ENCODE assay signal across 22 cellular contexts in the genomic region with DNA sequence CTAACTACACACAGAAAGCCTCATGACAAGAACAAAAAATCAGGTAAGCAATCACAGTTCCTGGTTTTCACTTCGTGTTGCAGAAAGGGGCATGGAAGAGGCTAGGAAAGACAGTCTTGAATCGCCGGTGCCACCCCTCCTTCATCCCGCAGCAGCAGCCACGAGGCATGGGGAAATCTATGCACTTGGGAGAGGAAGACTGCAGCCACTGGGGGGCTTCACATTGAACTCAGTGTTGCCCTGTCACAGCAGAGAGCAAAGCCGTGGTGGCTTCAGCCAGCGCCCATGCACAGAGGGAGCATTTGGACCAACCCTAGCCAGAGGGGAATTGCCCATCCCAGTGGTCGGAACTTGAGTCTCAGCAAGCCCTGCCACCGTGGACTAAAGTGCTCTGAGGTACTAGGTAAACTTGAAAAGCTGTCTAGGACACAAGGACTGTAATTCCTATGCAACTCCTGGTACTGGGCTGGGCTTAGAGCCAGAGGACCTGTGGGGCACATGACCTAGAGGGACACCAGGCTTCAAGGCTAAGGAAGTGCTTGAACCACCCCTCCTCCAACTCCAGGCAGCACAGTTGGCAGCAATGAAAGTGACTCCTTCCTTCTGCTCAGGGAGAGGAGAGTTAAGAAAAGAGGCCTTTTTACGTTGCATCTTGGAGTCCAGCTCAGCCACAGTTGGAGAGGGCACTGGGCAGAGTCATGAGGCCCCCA. TPM values are rescaled to one million over a fixed set of nuclear protein-coding genes. Genes with fewer than 3 reads are reported as not detected.
DNase-seq lines count a peak whose midpoint lies in the region; ATAC-seq, FAIRE-seq and TF ChIP-seq lines count a peak whose summit lies in the region.
"Had no signal": no experiment of that assay in that cellular context is flagged by ENCODE, and none has a peak within 500 bp of the region (broad histone marks: within the 10 kb centered on the region; RNA-seq: fewer than 3 reads in every experiment).

No MANE protein-coding gene starts in this region.

- no peak overlapping the region for H4K5ac ChIP-seq in H1 (ENCODE audit: insufficient read length, low read depth, low read length)

- H2BK12ac ChIP-seq in H1 (ENCODE audit: low read depth, low read length) (no peak overlapping the region), neuronal stem cell (ENCODE audit: low read length) (no peak overlapping the region)

- CTCF ChIA-PET in H1 (lab: Charles Lee; ENCODE audit: partially characterized antibody), result no interaction called here

- POLR2A ChIA-PET in H1 (lab: Charles Lee; ENCODE audit: partially characterized antibody), result no interaction called here

- no peak overlapping the region for H2BK15ac ChIP-seq in H1 (ENCODE audit: low read length)
- H2BK15ac ChIP-seq in neuronal stem cell (ENCODE audit: low read length), result no peak overlapping the region

- H3K36me3 ChIP-seq in H1 (ENCODE audit: control insufficient read depth in 2 of 4, insufficient read depth in 4 of 4, low read length in 3 of 4) (no peaks in the 10 kb centered on the region), neuronal stem cell (replicated peaks in 1 of 2; ENCODE audit: control insufficient read depth in 2 of 2, insufficient read depth in 2 of 2, low read length in 2 of 2) (no peaks in the 10 kb centered on the region)
- H3K36me3 ChIP-seq: esophagus muscularis mucosa, neural progenitor cell had no signal

- H3K4ac ChIP-seq in H1 (replicated peaks; ENCODE audit: insufficient read length, low read depth, low read length) (no peak overlapping the region), neuronal stem cell (ENCODE audit: low read length) (no peak overlapping the region)

- H4K8ac ChIP-seq in H1 (ENCODE audit: extremely low read depth, insufficient read depth, low read length), result no peak overlapping the region
- H4K8ac ChIP-seq in neuronal stem cell (ENCODE audit: low read depth, low read length), result no peak overlapping the region

- TF ChIP-seq POLR2A in H1 (IDR thresholded peaks at IDR 0.05; ENCODE audit: control extremely low read depth in 1 of 2, low read depth in 2 of 2, low read length in 2 of 2), result no peak

- H4K91ac ChIP-seq in H1 (replicated peaks; ENCODE audit: insufficient read length, low read length), result no peak overlapping the region
- no peak overlapping the region for H4K91ac ChIP-seq in neuronal stem cell (ENCODE audit: low read depth, low read length, poor library complexity)

- H2BK20ac ChIP-seq in H1 (ENCODE audit: low read length), result no peak overlapping the region

- H3K4me1 ChIP-seq in H1 (replicated peaks in 1 of 4; ENCODE audit: control insufficient read depth in 3 of 4, insufficient read depth in 4 of 4, low read length in 3 of 4) (no peaks in the 10 kb centered on the region), neuronal stem cell (ENCODE audit: control insufficient read depth in 2 of 2, insufficient read depth in 1 of 2, low read depth in 1 of 2, low read length in 2 of 2) (peaks cover 0 to 3% of the 10 kb centered on the region in 2 donors)
- H3K4me1 ChIP-seq: esophagus muscularis mucosa, neural progenitor cell had no signal

- H3K79me1 ChIP-seq in H1 (ENCODE audit: low read depth, low read length) (no peaks in the 10 kb centered on the region), neuronal stem cell (ENCODE audit: low read depth, low read length) (no peaks in the 10 kb centered on the region)

- TF ChIP-seq CTCF in LNCaP clone FGC (IDR thresholded peaks at IDR 0.05; ENCODE audit: control insufficient read depth, extremely low read depth, insufficient read depth) (peak; percentile 21; the same call in 1 of the 2 replicates), H1 (IDR thresholded peaks at IDR 0.05; ENCODE audit: control extremely low read depth in 1 of 3, insufficient read depth in 1 of 3, low read depth in 1 of 3, low read length in 3 of 3) (peak; percentile 6 to 19 (median 8); a peak in 2 of 4 replicates)

- H2AFZ ChIP-seq in H1 (ENCODE audit: low read length) (0 out of 2 replicates have a peak overlapping the region, but pooled peaks have one; percentile 39), neuronal stem cell (ENCODE audit: low read length) (peak overlapping the region; percentile 38)
- H2AFZ ChIP-seq: neural progenitor cell had no signal

- H3K27ac ChIP-seq in H1 (ENCODE audit: low read depth, low read length), result no peak overlapping the region
- H3K27ac ChIP-seq in neuronal stem cell (replicated peaks; ENCODE audit: low read length), result no peak overlapping the region
- H3K27ac ChIP-seq: esophagus muscularis mucosa, neural progenitor cell had no signal

- DNase-seq in ELF-1 (ENCODE audit: low read depth, low spot score) (peak; percentile 28), LNCaP clone FGC (ENCODE audit: low read depth) (peak; percentile 85), H1 (ENCODE audit: low read depth in 1 of 2, low spot score in 2 of 2) (no peak), neuronal stem cell (ENCODE audit: low spot score) (no peak), DMS79 (lab: John Stamatoyannopoulos, UW) (no peak)
- no peak for DNase-seq in effector CD4-positive, alpha-beta T cell
- DNase-seq: activated naive CD8-positive, alpha-beta T cell treated with anti-CD3 and anti-CD28 coated beads, Interleukin-2, amount 10 ng/mL, durations not matched to agents 7 days and 5 days; dermis blood vessel endothelial cell; NCI-H1417 treated with DMSO at 0.1 percent for 48 hours; NCI-H226; NK-92 treated with Interleukin-12 subunit alpha and Interleukin-12 subunit beta, amount 100 ng/mL, for 24 hours; retina; SHP77; T-helper 2 cell had no signal

- no peak overlapping the region for H3K23ac ChIP-seq in H1 (ENCODE audit: insufficient read length)
- H3K23ac ChIP-seq in neuronal stem cell (ENCODE audit: low read depth, low read length, poor library complexity), result no peak overlapping the region

- no peak overlapping the region for H2BK120ac ChIP-seq in H1 (replicated peaks; ENCODE audit: low read depth, low read length)
- no peak overlapping the region for H2BK120ac ChIP-seq in neuronal stem cell (ENCODE audit: low read depth, low read length)

- H3K27me3 ChIP-seq in H1 (replicated peaks in 1 of 4; ENCODE audit: control insufficient read depth in 3 of 4, extremely low read depth in 1 of 4, insufficient read depth in 3 of 4, low read length in 3 of 4) (no peaks in the 10 kb centered on the region), neuronal stem cell (ENCODE audit: control insufficient read depth in 3 of 3, insufficient read depth in 3 of 3, low read depth in 1 of 3, low read length in 3 of 3) (peaks cover 0 to 4% (median 0%) of the 10 kb centered on the region in 3 experiments)
- H3K27me3 ChIP-seq: neural progenitor cell had no signal

- ATAC-seq in GM21576 (IDR thresholded peaks at IDR 0.05; ENCODE audit: unreplicated experiment), result no peak
- ATAC-seq in HG03521 (IDR thresholded peaks at IDR 0.05; ENCODE audit: unreplicated experiment), result no peak
- ATAC-seq: activated CD4-positive, CD25-positive, alpha-beta regulatory T cell treated with anti-CD3 and anti-CD28 coated beads, Interleukin-2, amount 50 U/mL, for 24 hours had no signal

- no peak for FAIRE-seq in H1 (lab: Jason Lieb, UNC)

- H3K56ac ChIP-seq in H1 (replicated peaks; ENCODE audit: insufficient read length, low read depth, low read length), result no peak overlapping the region

- TF ChIP-seq RAD21 in H1 (IDR thresholded peaks at IDR 0.05 in 1 of 2, conservative IDR thresholded peaks at IDR 0.05 in 1 of 2; ENCODE audit: low read depth in 2 of 2, low read length in 2 of 2), result peak in 1 of 2 experiments; percentile 6; a peak in 1 of 4 replicates

- 71% methylated on average over 10 of the region's 10 CpGs; no CpG with 5 or more reads in 1 of the 2 experiments for WGBS in H1 (ENCODE audit: extremely low coverage in 1 of 2, insufficient coverage in 1 of 2, insufficient read length in 1 of 2, insufficient replicate concordance in 2 of 2, low coverage in 1 of 2, low lambda C conversion rate in 2 of 2, missing lambda C conversion rate in 1 of 2), 2 experiments
- no CpG with 5 or more reads among the region's 10 CpGs for WGBS in neuronal stem cell (ENCODE audit: extremely low coverage in 2 of 2, insufficient read length in 2 of 2, insufficient replicate concordance in 1 of 2), 2 donors

- no peaks in the 10 kb centered on the region for H3K23me2 ChIP-seq in H1 (ENCODE audit: low read depth, low read length)

- TF ChIP-seq EP300 in H1 (IDR thresholded peaks at IDR 0.05; ENCODE audit: borderline replicate concordance in 1 of 2, low read depth in 2 of 2, low read length in 2 of 2), result no peak

- no peak overlapping the region for H3K9ac ChIP-seq in H1 (replicated peaks in 1 of 4; ENCODE audit: extremely low read depth in 1 of 4, low read depth in 3 of 4, low read length in 3 of 4)
- no peak overlapping the region for H3K9ac ChIP-seq in neuronal stem cell (ENCODE audit: low read depth, low read length, poor library complexity)
- H3K9ac ChIP-seq: neural progenitor cell had no signal

- H2AK5ac ChIP-seq in H1 (ENCODE audit: low read depth, low read length) (no peak overlapping the region), neuronal stem cell (ENCODE audit: low read depth, low read length) (no peak overlapping the region)

- H4K20me1 ChIP-seq in H1 (replicated peaks in 1 of 2; ENCODE audit: control insufficient read depth in 1 of 2, insufficient read depth in 2 of 2, low read length in 2 of 2), result no peaks in the 10 kb centered on the region

- no peaks in the 10 kb centered on the region for H3K79me2 ChIP-seq in H1 (ENCODE audit: control insufficient read depth in 1 of 2, insufficient read depth in 2 of 2, low read length in 2 of 2)

- H3K14ac ChIP-seq in H1 (ENCODE audit: insufficient read length) (no peak overlapping the region), neuronal stem cell (ENCODE audit: low read length) (no peak overlapping the region)

- H3K18ac ChIP-seq in H1 (ENCODE audit: extremely low read depth, low read length) (no peak overlapping the region), neuronal stem cell (ENCODE audit: low read length) (no peak overlapping the region)

- H2BK5ac ChIP-seq in H1 (ENCODE audit: low read depth, low read length) (no peak overlapping the region), neuronal stem cell (ENCODE audit: low read length) (no peak overlapping the region)

- H3K4me3 ChIP-seq in LNCaP clone FGC (ENCODE audit: low read depth, low read length), result no peak overlapping the region
- no peak overlapping the region for H3K4me3 ChIP-seq in H1 (ENCODE audit: extremely low read depth in 1 of 4, insufficient read depth in 2 of 4, low read depth in 3 of 4, low read length in 4 of 4)
- H3K4me3 ChIP-seq in neuronal stem cell (ENCODE audit: low read length in 2 of 2), result no peak overlapping the region
- H3K4me3 ChIP-seq: esophagus muscularis mucosa, neural progenitor cell had no signal

- H3K4me2 ChIP-seq in H1 (ENCODE audit: insufficient read depth in 1 of 2, low read depth in 2 of 2, low read length in 2 of 2), result no peak overlapping the region
- no peak overlapping the region for H3K4me2 ChIP-seq in neuronal stem cell (ENCODE audit: insufficient read depth, low read length, poor library complexity, severe bottlenecking)
- H3K4me2 ChIP-seq: neural progenitor cell had no signal

- no peaks in the 10 kb centered on the region for H3K9me3 ChIP-seq in H1 (ENCODE audit: insufficient read depth in 2 of 2, low read depth in 1 of 2, low read length in 1 of 2)
- H3K9me3 ChIP-seq in neuronal stem cell (replicated peaks in 1 of 2; ENCODE audit: control insufficient read depth in 2 of 2, insufficient read depth in 1 of 2, low read depth in 1 of 2, low read length in 2 of 2), result peaks cover 1 to 4% of the 10 kb centered on the region in 2 donors

RNA-seq across cellular contexts. Expression of a gene that starts 35.2 kb away (rescaled TPM):
- 2.8 and 3.6 TPM in 2 replicates for total RNA-seq in H1 (2021; fragmentation: NEBNext Ultra II Directional; extraction: Animal tissue kit (Norgen Biotek cat#: 25700))
- polyA plus RNA-seq in H1 (2011; rRNA removed), result 1.2 and 2.6 TPM in 2 replicates
- polyA plus RNA-seq in H1 (2011; cell fraction: cytosol; rRNA removed), result 2.7 TPM
- 12.0 TPM for polyA plus RNA-seq in H1 (2011; cell fraction: nucleus; rRNA removed)
- polyA plus RNA-seq in H1 (2012, experiment 1 of 2), result 2.1 to 2.4 TPM (median 2.3 TPM) in 4 replicates
- 0.88 TPM for polyA plus RNA-seq in H1 (2012, experiment 2 of 2)
- 2.2 TPM for polyA plus RNA-seq in H1 (2013, experiment 1 of 2)
- 2.4 TPM for polyA plus RNA-seq in H1 (2013, experiment 2 of 2)
- 1.7 and 4.0 TPM in 2 replicates for polyA minus RNA-seq in H1 (2011; rRNA and poly(A)+ RNA removed)
- 4.5 TPM for polyA minus RNA-seq in H1 (2011; cell fraction: cytosol; rRNA and poly(A)+ RNA removed)
- 3.3 TPM for polyA minus RNA-seq in H1 (2011; cell fraction: nucleus; rRNA and poly(A)+ RNA removed)
- polyA plus RNA-seq in neuronal stem cell (2013, experiment 1 of 2), result 0.24 TPM
- 0.47 TPM for polyA plus RNA-seq in neuronal stem cell (2013, experiment 2 of 2)
- total RNA-seq: activated CD8-positive, alpha-beta memory T cell treated with anti-CD3 and anti-CD28 coated beads for 36 hours; activated naive CD8-positive, alpha-beta T cell treated with anti-CD3 and anti-CD28 coated beads, Interleukin-2, amount 10 ng/mL, durations not matched to agents 7 days and 5 days; dermis blood vessel endothelial cell; G401; glomerular endothelial cell had no signal

RNA-seq across cellular contexts. Expression of a gene that starts 38.5 kb away (rescaled TPM):
- 1.1 and 1.6 TPM in 2 replicates for total RNA-seq in H1 (2021; fragmentation: NEBNext Ultra II Directional; extraction: Animal tissue kit (Norgen Biotek cat#: 25700))
- 0.52 and 0.70 TPM in 2 replicates for polyA plus RNA-seq in H1 (2011; rRNA removed)
- polyA plus RNA-seq in H1 (2011; cell fraction: cytosol; rRNA removed), result 0.61 TPM
- 0.64 TPM for polyA plus RNA-seq in H1 (2011; cell fraction: nucleus; rRNA removed)
- polyA plus RNA-seq in H1 (2012, experiment 1 of 2), result 0.36 to 1.2 TPM (median 0.46 TPM) in 4 replicates
- 0.22 TPM for polyA plus RNA-seq in H1 (2012, experiment 2 of 2)
- polyA plus RNA-seq in H1 (2013, experiment 1 of 2), result 0.71 TPM
- polyA plus RNA-seq in H1 (2013, experiment 2 of 2), result 0.99 TPM
- polyA minus RNA-seq in H1 (2011; rRNA and poly(A)+ RNA removed), result not detected in 2 replicates
- polyA minus RNA-seq in H1 (2011; cell fraction: cytosol; rRNA and poly(A)+ RNA removed), result not detected
- polyA minus RNA-seq in H1 (2011; cell fraction: nucleus; rRNA and poly(A)+ RNA removed), result not detected
- 0.13 TPM for polyA plus RNA-seq in neuronal stem cell (2013, experiment 1 of 2)
- polyA plus RNA-seq in neuronal stem cell (2013, experiment 2 of 2), result 0.14 TPM
- total RNA-seq: activated CD8-positive, alpha-beta memory T cell treated with anti-CD3 and anti-CD28 coated beads for 36 hours; activated naive CD8-positive, alpha-beta T cell treated with anti-CD3 and anti-CD28 coated beads, Interleukin-2, amount 10 ng/mL, durations not matched to agents 7 days and 5 days; dermis blood vessel endothelial cell; G401; glomerular endothelial cell had no signal

Comparison
In these comparisons a context has a peak if more than half of its experiments do, and no peak if none do; other contexts are left out.
1. DNase-seq: peak in ELF-1 (single experiment) and LNCaP clone FGC (single experiment); none in H1 (0 of 2), neuronal stem cell (single experiment), DMS79 (single experiment) and effector CD4-positive, alpha-beta T cell (single experiment).